ENCODE assay signal across 8 cellular contexts in the genomic region with DNA sequence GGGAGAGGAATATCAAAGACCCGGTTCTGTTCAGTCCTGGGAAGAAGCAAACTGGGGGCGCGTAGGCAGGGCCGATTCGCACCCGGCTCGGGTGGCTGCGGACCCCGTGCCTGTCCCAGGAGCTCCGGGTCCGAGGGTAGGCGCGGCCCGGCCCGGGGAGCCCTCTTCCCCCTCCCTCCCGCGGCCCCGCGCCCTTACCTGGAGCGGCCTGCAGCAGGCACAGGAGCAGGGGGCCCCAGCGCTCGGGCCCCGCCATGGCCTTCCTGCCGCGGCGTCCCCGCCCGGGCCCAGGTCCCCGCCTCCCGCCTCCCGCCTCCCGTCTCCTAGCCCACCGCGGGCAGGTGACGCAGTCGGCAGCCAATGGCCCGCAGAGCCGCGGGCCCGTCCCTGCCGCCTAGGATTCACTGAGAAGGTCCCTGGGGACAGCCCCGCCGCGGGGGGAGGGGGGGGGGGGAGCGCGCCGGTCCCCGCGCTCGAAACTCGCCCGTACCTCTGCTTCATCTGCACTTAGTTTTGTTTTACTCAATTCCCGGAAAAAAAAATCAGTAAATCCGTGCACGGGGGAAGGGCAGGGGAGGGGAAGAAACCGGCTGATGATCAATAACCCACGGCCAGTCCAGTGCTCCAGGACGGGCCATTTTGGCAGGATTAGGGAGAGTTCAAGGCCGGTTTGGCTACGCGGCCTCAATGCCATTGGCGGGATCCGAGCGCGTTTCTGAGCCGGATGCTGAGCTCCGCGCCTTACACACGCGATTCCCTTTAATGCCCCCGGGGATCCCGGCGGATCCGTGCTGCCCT.
DNase-seq lines count a peak whose midpoint lies in the region; FAIRE-seq and TF ChIP-seq lines count a peak whose summit lies in the region.

Gene IFNLR1, minus strand, starts transcription at position 297 of the 798 bp plus-strand sequence. Its CDS starts 41 bp downstream, at position 256.

- no peaks in the 10 kb centered on the region for H3K9me3 ChIP-seq in SU-DHL-6 (ENCODE audit: insufficient read depth, low read length)

- no peaks in the 10 kb centered on the region for H4K20me1 ChIP-seq in SU-DHL-6 (ENCODE audit: low read depth, low read length)

- H3K27ac ChIP-seq in SU-DHL-6 (ENCODE audit: low read depth, low read length) = peak within 1 kb of the TSS; percentile 100

- no peak for TF ChIP-seq CTCF in SU-DHL-6 (IDR thresholded peaks at IDR 0.05; ENCODE audit: insufficient read depth, low read length, poor library complexity, severe bottlenecking)
- no peak for TF ChIP-seq CTCF in astrocyte of the cerebellum (IDR thresholded peaks at IDR 0.05; ENCODE audit: low read depth, low read length, missing control alignments)

- H2AFZ ChIP-seq in SU-DHL-6 (ENCODE audit: low read depth, low read length, severe bottlenecking) = no peak within 1 kb of the TSS

- peaks cover 7% of the 10 kb centered on the region; the same call in 1 of the 2 replicates for H3K36me3 ChIP-seq in SU-DHL-6 (ENCODE audit: low read length)

- peaks cover 43% of the 10 kb centered on the region for H3F3A ChIP-seq in SU-DHL-6 (ENCODE audit: insufficient read depth)

- H3K79me2 ChIP-seq in SU-DHL-6 (ENCODE audit: insufficient read depth, low read length) = peaks cover 54% of the 10 kb centered on the region

- no peaks in the 10 kb centered on the region for H3K27me3 ChIP-seq in SU-DHL-6 (ENCODE audit: low read length)

- H3K4me3 ChIP-seq in SU-DHL-6 (ENCODE audit: insufficient read depth, low read length, poor library complexity, severe bottlenecking) (peak within 1 kb of the TSS; percentile 99), astrocyte of the cerebellum (ENCODE audit: low read depth, low read length) (peak within 1 kb of the TSS; percentile 42)

- peak within 1 kb of the TSS; percentile 95 for H3K4me2 ChIP-seq in SU-DHL-6 (ENCODE audit: low read depth, low read length, poor library complexity, severe bottlenecking)

- in situ Hi-C loops in astrocyte of the cerebellum (cut with HindIII; ENCODE audit: low sequenced_read_pairs) = no loop called here

- FAIRE-seq in HTR-8/SVneo (lab: Jason Lieb, UNC) = no peak

- H3K9me2 ChIP-seq in SU-DHL-6 (replicated peaks; ENCODE audit: insufficient read depth, low read length) = no peaks in the 10 kb centered on the region

- H3K9ac ChIP-seq in SU-DHL-6 (ENCODE audit: low read length) = peak within 1 kb of the TSS; percentile 93

- DNase-seq in DMS53 treated with DMSO at 0.1 percent for 48 hours (lab: John Stamatoyannopoulos, UW; ENCODE audit: unreplicated experiment) (peak; percentile 60), HTR-8/SVneo (ENCODE audit: insufficient read length, low spot score) (peak; percentile 73), astrocyte of the cerebellum (ENCODE audit: low read depth) (no peak), iPS-NIHi11 (ENCODE audit: low spot score) (peak; percentile 96), superior temporal gyrus (ENCODE audit: extremely low spot score) (no peak), KG1 (lab: John Stamatoyannopoulos, UW) (no peak)
- peak; percentile 27 to 73 for DNase-seq in stimulated activated CD4-positive, alpha-beta T cell treated with anti-CD3 and anti-CD28 coated beads, Interleukin-15, amount 100 ng/mL, for 1 hour (ENCODE audit: low read depth in 1 of 2, low spot score in 1 of 2)

Comparison
In these comparisons a context has a peak if more than half of its experiments do, and no peak if none do; other contexts are left out.
1. DNase-seq: peak in DMS53 treated with DMSO at 0.1 percent for 48 hours (single experiment), HTR-8/SVneo (single experiment), iPS-NIHi11 (single experiment) and stimulated activated CD4-positive, alpha-beta T cell treated with anti-CD3 and anti-CD28 coated beads, Interleukin-15, amount 100 ng/mL, for 1 hour (2 of 2); none in astrocyte of the cerebellum (single experiment), superior temporal gyrus (single experiment) and KG1 (single experiment).